Comparison of ENCODE assay signal across 22 cellular contexts in the genomic region with DNA sequence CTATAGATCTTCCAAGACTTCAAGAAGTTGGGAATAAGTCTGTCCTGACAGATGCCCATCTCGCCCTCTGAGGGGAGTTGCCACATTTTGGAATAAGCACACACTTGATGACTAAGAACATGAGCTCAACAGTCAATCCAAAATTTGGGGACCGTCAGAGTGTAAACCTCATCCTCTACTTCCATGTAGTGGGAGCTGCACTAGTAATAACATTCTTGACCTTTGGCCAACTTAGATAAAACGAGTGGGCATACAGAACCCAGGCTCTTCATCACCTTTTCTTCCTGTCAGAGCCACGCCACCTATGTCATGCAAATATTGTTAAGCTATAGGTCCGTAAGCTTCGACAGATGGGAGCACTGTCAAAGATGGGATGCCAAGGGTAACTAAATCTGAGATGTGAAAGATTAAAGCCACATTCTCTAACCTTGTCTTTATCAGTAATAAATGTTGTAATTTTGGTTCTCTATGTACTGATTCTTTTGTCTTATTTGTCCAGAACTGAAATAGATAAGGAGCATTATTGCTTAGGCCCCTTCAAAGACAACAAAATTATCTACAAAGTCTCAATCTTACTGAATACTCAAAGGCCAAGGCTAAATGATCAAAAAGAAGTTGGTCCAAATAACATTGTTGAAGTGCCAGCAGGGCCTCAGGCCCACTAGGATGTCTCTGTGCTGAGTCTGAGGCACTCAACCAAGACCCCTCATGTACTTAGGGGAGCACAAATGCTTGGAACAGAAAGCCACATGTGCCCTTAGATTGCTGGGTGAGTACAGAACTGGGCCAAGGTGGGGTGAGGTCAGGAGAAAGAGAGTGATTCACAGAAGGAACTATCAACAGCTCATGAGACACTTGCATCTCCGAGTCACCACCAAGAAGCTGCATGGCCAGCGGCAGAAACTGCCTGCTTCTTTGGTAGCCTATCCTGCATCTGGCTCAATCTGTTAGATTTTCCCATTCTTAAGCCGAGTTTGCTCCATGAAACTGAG. TPM values are rescaled to one million over a fixed set of nuclear protein-coding genes. Genes with fewer than 3 reads are reported as not detected.
DNase-seq lines count a peak whose midpoint lies in the region; ATAC-seq and TF ChIP-seq lines count a peak whose summit lies in the region.
"Had no signal": no experiment of that assay in that cellular context is flagged by ENCODE, and none has a peak within 500 bp of the region (broad histone marks: within the 10 kb centered on the region; RNA-seq: fewer than 3 reads in every experiment).

No MANE protein-coding gene starts in this region.

- no peaks in the 10 kb centered on the region for H3K9me3 ChIP-seq in GM23248 (ENCODE audit: low read depth)
- H3K9me3 ChIP-seq in RWPE2 (ENCODE audit: severe bottlenecking): no peaks in the 10 kb centered on the region
- H3K9me3 ChIP-seq: sigmoid colon, SJCRH30, thyroid gland had no signal

- peak; percentile 86 for DNase-seq in GM23248
- no peak for DNase-seq in RWPE2 (ENCODE audit: low spot score)
- peak; percentile 76 for DNase-seq in fibroblast of mammary gland (ENCODE audit: low read depth)
- no peak for DNase-seq in progenitor cell of endocrine pancreas (ENCODE audit: low spot score, unreplicated experiment)
- no peak for DNase-seq in stimulated activated CD4-positive, alpha-beta T cell treated with anti-CD3 and anti-CD28 coated beads, Interleukin-4, amount 100 ng/mL, for 4 hours
- DNase-seq in NCI-H1436 treated with DMSO at 0.1 percent for 48 hours (lab: John Stamatoyannopoulos, UW): no peak
- DNase-seq: activated CD4-positive, alpha-beta T cell treated with anti-CD3 and anti-CD28 coated beads, Interleukin-2, amount 10 ng/mL, durations not matched to agents 7 days and 5 days; activated T-cell treated with anti-CD3 and anti-CD28 coated beads, Interleukin-2, amount 50 U/mL, for 24 hours; caudate nucleus; CD4-positive, alpha-beta memory T cell; effector memory CD4-positive, alpha-beta T cell; H9; NCI-H1092; NCI-H2227 treated with DMSO at 0.1 percent for 48 hours; NK-92 treated with Interleukin-12 subunit alpha and Interleukin-12 subunit beta, amount 100 ng/mL, for 24 hours; sigmoid colon; SJCRH30; stimulated activated CD4-positive, alpha-beta T cell treated with anti-CD3 and anti-CD28 coated beads, Interleukin-4, amount 100 ng/mL, for 24 hours; T1000 had no signal

- H3F3A ChIP-seq in GM23248 (ENCODE audit: insufficient read depth): peaks cover 50% of the 10 kb centered on the region

- WGBS in GM23248 (ENCODE audit: low coverage in 1 of 2, low lambda C conversion rate in 2 of 2, missing lambda C conversion rate in 2 of 2), 2 experiments: 52 to 64% methylated on average over 9 of the region's 9 CpGs

- peak overlapping the region; percentile 53 for H3K27ac ChIP-seq in GM23248
- H3K27ac ChIP-seq in RWPE2 (ENCODE audit: poor library complexity, severe bottlenecking): no peak overlapping the region
- H3K27ac ChIP-seq: sigmoid colon, SJCRH30 had no signal

- H3K36me3 ChIP-seq in GM23248 (ENCODE audit: low read depth) (no peaks in the 10 kb centered on the region), RWPE2 (ENCODE audit: low read depth) (no peaks in the 10 kb centered on the region)
- H3K36me3 ChIP-seq: sigmoid colon, SJCRH30, thyroid gland had no signal

- no peak for TF ChIP-seq CTCF in RWPE2 (IDR thresholded peaks at IDR 0.05; ENCODE audit: poor library complexity, severe bottlenecking)
- TF ChIP-seq CTCF in fibroblast of mammary gland (conservative IDR thresholded peaks at IDR 0.05; ENCODE audit: control insufficient read depth, insufficient read depth, low read depth, low read length): no peak
- no peak for TF ChIP-seq CTCF in progenitor cell of endocrine pancreas (IDR thresholded peaks at IDR 0.05; ENCODE audit: unreplicated experiment)

- H3K4me3 Mint-ChIP-seq in progenitor cell of endocrine pancreas (ENCODE audit: low read depth): no peak overlapping the region
- H3K4me3 Mint-ChIP-seq: activated CD4-positive, alpha-beta T cell treated with anti-CD3 and anti-CD28 coated beads, Interleukin-2, amount 10 ng/mL, durations not matched to agents 7 days and 5 days; activated naive CD4-positive, alpha-beta T cell treated with anti-CD3 and anti-CD28 coated beads, Interleukin-2, amount 50 U/mL, for 24 hours; activated T-cell treated with anti-CD3 and anti-CD28 coated beads, Interleukin-2, amount 50 U/mL, for 24 hours; CD4-positive, alpha-beta memory T cell; H9 had no signal

- ATAC-seq in RWPE2 (ENCODE audit: low read depth) (peak; percentile 54; the same call in 2 of the 3 replicates), HG03135 (IDR thresholded peaks at IDR 0.05; ENCODE audit: unreplicated experiment) (no peak)

- peaks cover 48% of the 10 kb centered on the region for H3K4me1 Mint-ChIP-seq in progenitor cell of endocrine pancreas (ENCODE audit: low read depth)
- H3K4me1 Mint-ChIP-seq: activated CD4-positive, alpha-beta T cell treated with anti-CD3 and anti-CD28 coated beads, Interleukin-2, amount 10 ng/mL, durations not matched to agents 7 days and 5 days; activated naive CD4-positive, alpha-beta T cell treated with anti-CD3 and anti-CD28 coated beads, Interleukin-2, amount 50 U/mL, for 24 hours; CD4-positive, alpha-beta memory T cell had no signal

- H3K9me3 Mint-ChIP-seq in progenitor cell of endocrine pancreas (ENCODE audit: low read depth): no peaks in the 10 kb centered on the region
- H3K9me3 Mint-ChIP-seq: activated CD4-positive, alpha-beta T cell treated with anti-CD3 and anti-CD28 coated beads, Interleukin-2, amount 10 ng/mL, durations not matched to agents 7 days and 5 days; H9 had no signal

- no peak overlapping the region for H3K9ac ChIP-seq in GM23248

- H3K4me2 ChIP-seq in GM23248 (ENCODE audit: unreplicated experiment): peak overlapping the region; percentile 23

- no peak overlapping the region for H2AFZ ChIP-seq in GM23248

- H3K4me1 ChIP-seq in GM23248 (ENCODE audit: insufficient read depth) (peaks cover 43% of the 10 kb centered on the region), RWPE2 (ENCODE audit: insufficient read depth, poor library complexity, severe bottlenecking) (peaks cover 6% of the 10 kb centered on the region)
- H3K4me1 ChIP-seq: sigmoid colon, SJCRH30 had no signal

- no peaks in the 10 kb centered on the region for H3K27me3 ChIP-seq in GM23248 (replicated peaks; ENCODE audit: insufficient read depth)
- H3K27me3 ChIP-seq in RWPE2 (ENCODE audit: insufficient read depth, poor library complexity, severe bottlenecking): no peaks in the 10 kb centered on the region
- H3K27me3 ChIP-seq: SJCRH30, thyroid gland had no signal

- H3K79me2 ChIP-seq in GM23248 (ENCODE audit: insufficient read depth): peaks cover 99% of the 10 kb centered on the region

- H3K27me3 Mint-ChIP-seq in progenitor cell of endocrine pancreas: no peaks in the 10 kb centered on the region
- H3K27me3 Mint-ChIP-seq: activated CD4-positive, alpha-beta T cell treated with anti-CD3 and anti-CD28 coated beads, Interleukin-2, amount 10 ng/mL, durations not matched to agents 7 days and 5 days; activated naive CD4-positive, alpha-beta T cell treated with anti-CD3 and anti-CD28 coated beads, Interleukin-2, amount 50 U/mL, for 24 hours; activated T-cell treated with anti-CD3 and anti-CD28 coated beads, Interleukin-2, amount 50 U/mL, for 24 hours; CD4-positive, alpha-beta memory T cell had no signal

- H4K20me1 ChIP-seq in GM23248 (ENCODE audit: insufficient read depth): peaks cover 2% of the 10 kb centered on the region; the same call in 1 of the 2 replicates

- no peaks in the 10 kb centered on the region for H3K9me2 ChIP-seq in GM23248 (ENCODE audit: insufficient read depth)

- H3K36me3 Mint-ChIP-seq in progenitor cell of endocrine pancreas (ENCODE audit: insufficient read depth): no peaks in the 10 kb centered on the region
- H3K36me3 Mint-ChIP-seq: activated naive CD4-positive, alpha-beta T cell treated with anti-CD3 and anti-CD28 coated beads, Interleukin-2, amount 50 U/mL, for 24 hours; CD4-positive, alpha-beta memory T cell had no signal

- H3K27ac Mint-ChIP-seq in progenitor cell of endocrine pancreas: peak overlapping the region; percentile 49
- H3K27ac Mint-ChIP-seq: activated CD4-positive, alpha-beta T cell treated with anti-CD3 and anti-CD28 coated beads, Interleukin-2, amount 10 ng/mL, durations not matched to agents 7 days and 5 days; activated naive CD4-positive, alpha-beta T cell treated with anti-CD3 and anti-CD28 coated beads, Interleukin-2, amount 50 U/mL, for 24 hours; activated T-cell treated with anti-CD3 and anti-CD28 coated beads, Interleukin-2, amount 50 U/mL, for 24 hours; CD4-positive, alpha-beta memory T cell had no signal

- in situ Hi-C loops in GM23248 (cut with MboI): no loop called here

- H3K4me3 ChIP-seq in GM23248 (no peak overlapping the region), RWPE2 (ENCODE audit: severe bottlenecking) (no peak overlapping the region), fibroblast of mammary gland (ENCODE audit: control insufficient read depth, low read depth, low read length) (no peak overlapping the region)
- H3K4me3 ChIP-seq: sigmoid colon, SJCRH30, thyroid gland had no signal

RNA-seq across cellular contexts. Expression of gene CDH2, which starts 15.0 kb away (rescaled TPM):
- 157 and 165 TPM in 2 replicates for total RNA-seq in GM23248 (2014; rRNA removed; shearing (Covaris generic))
- 103 and 107 TPM in 2 replicates for polyA plus RNA-seq in GM23248 (2016; fragmentation: Nextera tagmentation; extraction: Ambion mirVana)
- total RNA-seq in progenitor cell of endocrine pancreas: 197 and 210 TPM in 2 replicates
- total RNA-seq: activated CD4-positive, alpha-beta T cell treated with anti-CD3 and anti-CD28 coated beads, Interleukin-2, amount 10 ng/mL, durations not matched to agents 7 days and 5 days; CD4-positive, alpha-beta memory T cell had no signal
- polyA plus RNA-seq: CD4-positive, alpha-beta memory T cell had no signal

Comparison
In these comparisons a context has a peak if more than half of its experiments do, and no peak if none do; other contexts are left out.
1. DNase-seq: peak in GM23248 (single experiment) and fibroblast of mammary gland (single experiment); none in RWPE2 (single experiment), progenitor cell of endocrine pancreas (single experiment), stimulated activated CD4-positive, alpha-beta T cell treated with anti-CD3 and anti-CD28 coated beads, Interleukin-4, amount 100 ng/mL, for 4 hours (0 of 2) and NCI-H1436 treated with DMSO at 0.1 percent for 48 hours (single experiment).